ENCODE assay signal across 8 cellular contexts in genomic region chr7:155003215-155003999, GRCh38. TPM values are rescaled to one million over a fixed set of nuclear protein-coding genes. Genes with fewer than 3 reads are reported as not detected.
DNase-seq lines count a peak whose midpoint lies in the region; ATAC-seq and TF ChIP-seq lines count a peak whose summit lies in the region.

No MANE protein-coding gene starts in this region.

- peaks cover 0 to 3% of the 10 kb centered on the region in 2 donors for H3K27me3 Mint-ChIP-seq in CD8-positive, alpha-beta memory T cell

- H3K4me1 ChIP-seq in CD8-positive, alpha-beta memory T cell (ENCODE audit: insufficient read depth, low read length): peaks cover 16% of the 10 kb centered on the region

- CTCF ChIA-PET in CD8-positive, alpha-beta memory T cell (lab: Charles Lee): interaction anchor here (1.4 to 1.5 kb wide), 3 partner anchors 14 to 76 kb away, joined by 3 to 9 read pairs (median 4); no protein-coding TSS in a partner anchor

- POLR2A ChIA-PET in CD8-positive, alpha-beta memory T cell (lab: Charles Lee): interaction anchor here (1.0 to 1.4 kb wide), 5 partner anchors 74 to 296 kb away, joined by 4 to 8 read pairs (median 5); partner anchors contain the start of gene INSIG1

- peak overlapping the region; percentile 94 to 99 (median 96) for H3K4me3 Mint-ChIP-seq in CD8-positive, alpha-beta memory T cell

- H3K27ac Mint-ChIP-seq in CD8-positive, alpha-beta memory T cell: peak overlapping the region; percentile 85 to 98 (median 95)

- no peaks in the 10 kb centered on the region for H3K9me3 ChIP-seq in CD8-positive, alpha-beta memory T cell (ENCODE audit: low read length)

- peaks cover 8 to 22% (median 16%) of the 10 kb centered on the region in 3 donors for H3K4me1 Mint-ChIP-seq in CD8-positive, alpha-beta memory T cell

- peaks cover 0 to 16% (median 0%) of the 10 kb centered on the region in 3 donors for H3K36me3 Mint-ChIP-seq in CD8-positive, alpha-beta memory T cell

- DNase-seq in CD8-positive, alpha-beta memory T cell: peak; percentile 81 to 90 (median 85)
- DNase-seq in NOMO-1 treated with DMSO at 0.1 percent for 48 hours (lab: John Stamatoyannopoulos, UW; ENCODE audit: unreplicated experiment) (peak; percentile 22), activated T-cell treated with anti-CD3 and anti-CD28 coated beads for 24 hours (ENCODE audit: low read depth) (peak; percentile 78), epithelial cell of esophagus (ENCODE audit: low read depth) (peak; percentile 81), mucosa of gallbladder (ENCODE audit: low spot score) (peak; percentile 72)
- DNase-seq in stimulated activated CD8-positive, alpha-beta memory T cell treated with anti-CD3 and anti-CD28 coated beads, Interleukin-4, amount 100 ng/mL, for 1 hour (ENCODE audit: low read depth in 2 of 2, low spot score in 1 of 2): peak; percentile 54 to 76

- H3K9me3 Mint-ChIP-seq in CD8-positive, alpha-beta memory T cell: no peaks in the 10 kb centered on the region

- no peaks in the 10 kb centered on the region for H3K36me3 ChIP-seq in CD8-positive, alpha-beta memory T cell (ENCODE audit: insufficient read depth, low read length)

- H3K27me3 ChIP-seq in CD8-positive, alpha-beta memory T cell (ENCODE audit: insufficient read depth, low read length, poor library complexity, severe bottlenecking): no peaks in the 10 kb centered on the region

- no peak for TF ChIP-seq CTCF in epithelial cell of esophagus (IDR thresholded peaks at IDR 0.05; ENCODE audit: insufficient read depth, low read depth, low read length, missing control alignments)

- H3K4me3 ChIP-seq in CD8-positive, alpha-beta memory T cell (ENCODE audit: low read length): peak overlapping the region; percentile 59
- H3K4me3 ChIP-seq in epithelial cell of esophagus (ENCODE audit: low read length): peak overlapping the region; percentile 74

- ATAC-seq in GM19351 (IDR thresholded peaks at IDR 0.05; ENCODE audit: unreplicated experiment) (peak; percentile 56), HG03469 (IDR thresholded peaks at IDR 0.05; ENCODE audit: unreplicated experiment) (peak; percentile 39)

- H3K27ac ChIP-seq in CD8-positive, alpha-beta memory T cell (ENCODE audit: low read depth, low read length): peak overlapping the region; percentile 79

RNA-seq across cellular contexts. Expression of gene PAXIP1, which starts 0.5 kb away (rescaled TPM):
- total RNA-seq in CD8-positive, alpha-beta memory T cell: 10 to 100 TPM; 23.1 to 25.8 TPM
- polyA plus RNA-seq in CD8-positive, alpha-beta memory T cell: 2.0 TPM
- total RNA-seq in mucosa of gallbladder: 12.5 TPM

Comparison
In these comparisons a context has a peak if more than half of its experiments do, and no peak if none do; other contexts are left out.
1. Peak in every context shown above with its lines: DNase-seq, ATAC-seq, H3K4me3 ChIP-seq and H3K27ac ChIP-seq.
2. DNase-seq: peak in every context shown above with its lines; median percentile 85 in CD8-positive, alpha-beta memory T cell; 81 in epithelial cell of esophagus; 78 in activated T-cell treated with anti-CD3 and anti-CD28 coated beads for 24 hours; 72 in mucosa of gallbladder; 65 in stimulated activated CD8-positive, alpha-beta memory T cell treated with anti-CD3 and anti-CD28 coated beads, Interleukin-4, amount 100 ng/mL, for 1 hour; 22 in NOMO-1 treated with DMSO at 0.1 percent for 48 hours.